Comparison of ENCODE assay signal across 19 cellular contexts in the genomic region with DNA sequence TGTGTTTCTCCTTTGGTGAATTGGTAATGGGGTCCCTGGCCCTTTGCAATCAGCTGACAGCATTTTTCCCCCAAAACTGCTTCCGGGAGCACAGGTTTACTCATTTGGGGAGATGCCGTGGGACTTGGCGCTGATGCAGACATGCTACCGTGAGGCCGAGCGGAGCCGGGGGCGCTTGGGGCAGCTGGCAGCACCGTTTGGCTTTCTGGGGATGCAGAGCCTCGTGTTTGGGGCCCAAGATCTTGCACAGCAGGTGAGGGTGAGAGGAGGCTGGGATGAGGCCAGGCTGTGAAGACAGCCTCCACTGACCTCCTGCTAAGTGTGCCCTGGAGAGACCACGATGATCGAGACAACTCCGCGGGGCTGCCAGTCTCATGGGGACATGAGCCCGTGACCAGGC. TPM values are rescaled to one million over a fixed set of nuclear protein-coding genes. Genes with fewer than 3 reads are reported as not detected.
DNase-seq lines count a peak whose midpoint lies in the region; ATAC-seq, FAIRE-seq and TF ChIP-seq lines count a peak whose summit lies in the region.
"Had no signal": no experiment of that assay in that cellular context is flagged by ENCODE, and none has a peak within 500 bp of the region (broad histone marks: within the 10 kb centered on the region; RNA-seq: fewer than 3 reads in every experiment).

No MANE protein-coding gene starts in this region.

- no peak overlapping the region for H3K23ac ChIP-seq in neuronal stem cell (ENCODE audit: low read depth, low read length, poor library complexity)

- H2BK120ac ChIP-seq in neuronal stem cell (ENCODE audit: low read depth, low read length) = no peak overlapping the region

- H2AFZ ChIP-seq in neuronal stem cell (ENCODE audit: low read length) = no peak overlapping the region

- H3K4me3 ChIP-seq in CD4-positive, CD25-positive, alpha-beta regulatory T cell (ENCODE audit: low read depth, low read length) = no peak overlapping the region
- H3K4me3 ChIP-seq in kidney (ENCODE audit: low read length in 2 of 2) = no peak overlapping the region
- no peak overlapping the region for H3K4me3 ChIP-seq in neuronal stem cell (ENCODE audit: low read length in 2 of 2)
- H3K4me3 ChIP-seq in stomach = no peak overlapping the region
- H3K4me3 ChIP-seq: GM12878, HAP-1, K562 had no signal

- no peaks in the 10 kb centered on the region for H3K27me3 ChIP-seq in CD4-positive, CD25-positive, alpha-beta regulatory T cell (ENCODE audit: control insufficient read depth, insufficient read depth, low read length)
- H3K27me3 ChIP-seq in neuronal stem cell (ENCODE audit: control insufficient read depth in 3 of 3, insufficient read depth in 3 of 3, low read depth in 1 of 3, low read length in 3 of 3) (peaks cover 0 to 6% (median 0%) of the 10 kb centered on the region in 3 experiments), stomach (peaks cover 0 to 3% (median 0%) of the 10 kb centered on the region in 3 donors)

- H3K27ac ChIP-seq in CD4-positive, CD25-positive, alpha-beta regulatory T cell (ENCODE audit: insufficient read depth, low read length, poor library complexity, severe bottlenecking) = no peak overlapping the region
- H3K27ac ChIP-seq in kidney (ENCODE audit: low read depth in 2 of 2, low read length in 2 of 2) = no peak overlapping the region
- H3K27ac ChIP-seq in neuronal stem cell (replicated peaks; ENCODE audit: low read length) = no peak overlapping the region
- H3K27ac ChIP-seq in stomach = no peak overlapping the region

- no peak for FAIRE-seq in kidney (lab: Jason Lieb, UNC)
- FAIRE-seq: A204.1, GM12878, GM19239, H1, HTR-8/SVneo, K562 had no signal

- no peaks in the 10 kb centered on the region for H3K36me3 ChIP-seq in CD4-positive, CD25-positive, alpha-beta regulatory T cell (ENCODE audit: control insufficient read depth, insufficient read depth, low read length)
- no peaks in the 10 kb centered on the region for H3K36me3 ChIP-seq in kidney (ENCODE audit: control insufficient read depth in 1 of 2, insufficient read depth in 2 of 2, low read length in 2 of 2)
- H3K36me3 ChIP-seq in neuronal stem cell (replicated peaks in 1 of 2; ENCODE audit: control insufficient read depth in 2 of 2, insufficient read depth in 2 of 2, low read length in 2 of 2) = no peaks in the 10 kb centered on the region
- H3K36me3 ChIP-seq in stomach = no peaks in the 10 kb centered on the region
- H3K36me3 ChIP-seq: HAP-1 had no signal

- TF ChIP-seq CTCF in kidney (IDR thresholded peaks at IDR 0.05; ENCODE audit: borderline replicate concordance, extremely low read depth, insufficient read depth) (no peak), stomach (IDR thresholded peaks at IDR 0.05) (no peak)

- H3K9me3 Mint-ChIP-seq in CD4-positive, CD25-positive, alpha-beta regulatory T cell = peaks cover 0 to 3% (median 0%) of the 10 kb centered on the region in 7 donors
- H3K9me3 Mint-ChIP-seq: CD8-positive, alpha-beta T cell had no signal

- ATAC-seq in CD4-positive, CD25-positive, alpha-beta regulatory T cell (ENCODE audit: low read depth in 2 of 2) = no peak
- ATAC-seq in HG02642 (IDR thresholded peaks at IDR 0.05; ENCODE audit: poor library complexity, unreplicated experiment) = no peak
- ATAC-seq: CD8-positive, alpha-beta T cell; GM12878; K562 had no signal

- H3K18ac ChIP-seq in neuronal stem cell (ENCODE audit: low read length) = peak overlapping the region; percentile 45

- no peak for DNase-seq in CD4-positive, CD25-positive, alpha-beta regulatory T cell
- DNase-seq in kidney (peak; percentile 43), neuronal stem cell (ENCODE audit: low spot score) (no peak), MV-4-11 (lab: John Stamatoyannopoulos, UW) (no peak), stomach (no peak)
- DNase-seq: ACHN; Calu3; CD8-positive, alpha-beta T cell; DMS79 treated with DMSO at 0.1 percent for 48 hours; IMR-90 had no signal

- TF ChIP-seq EP300 in stomach (IDR thresholded peaks at IDR 0.05) = no peak

- no peak overlapping the region for H2BK5ac ChIP-seq in neuronal stem cell (ENCODE audit: low read length)

- no peak overlapping the region for H3K4me2 ChIP-seq in neuronal stem cell (ENCODE audit: insufficient read depth, low read length, poor library complexity, severe bottlenecking)

- no peak overlapping the region for H4K8ac ChIP-seq in neuronal stem cell (ENCODE audit: low read depth, low read length)

- H3K27me3 Mint-ChIP-seq in CD4-positive, CD25-positive, alpha-beta regulatory T cell = peaks cover 6% of the 10 kb centered on the region

- no peak overlapping the region for H3K14ac ChIP-seq in neuronal stem cell (ENCODE audit: low read length)

- H2AK5ac ChIP-seq in neuronal stem cell (ENCODE audit: low read depth, low read length) = peak overlapping the region; percentile 85

- peaks cover 13% of the 10 kb centered on the region for H3K4me1 ChIP-seq in CD4-positive, CD25-positive, alpha-beta regulatory T cell (ENCODE audit: control insufficient read depth, insufficient read depth, low read length, poor library complexity, severe bottlenecking)
- peaks cover 0 to 7% of the 10 kb centered on the region in 2 donors for H3K4me1 ChIP-seq in kidney (ENCODE audit: control insufficient read depth in 1 of 2, insufficient read depth in 1 of 2, low read depth in 1 of 2, low read length in 2 of 2)
- H3K4me1 ChIP-seq in neuronal stem cell (ENCODE audit: control insufficient read depth in 2 of 2, insufficient read depth in 1 of 2, low read depth in 1 of 2, low read length in 2 of 2) = peaks cover 7 to 9% of the 10 kb centered on the region in 2 donors
- H3K4me1 ChIP-seq in stomach = peaks cover 12 to 18% (median 15%) of the 10 kb centered on the region in 4 donors

- peaks cover 5 to 19% (median 7%) of the 10 kb centered on the region in 4 donors for H3K4me1 Mint-ChIP-seq in CD4-positive, CD25-positive, alpha-beta regulatory T cell

- H2BK12ac ChIP-seq in neuronal stem cell (ENCODE audit: low read length) = no peak overlapping the region

- no peak overlapping the region for H4K91ac ChIP-seq in neuronal stem cell (ENCODE audit: low read depth, low read length, poor library complexity)

- H3K79me1 ChIP-seq in neuronal stem cell (ENCODE audit: low read depth, low read length) = no peaks in the 10 kb centered on the region

- H3K4me3 Mint-ChIP-seq in CD4-positive, CD25-positive, alpha-beta regulatory T cell = no peak overlapping the region
- H3K4me3 Mint-ChIP-seq: CD14-positive monocyte; CD8-positive, alpha-beta T cell had no signal

- intact Hi-C loops in kidney (cut with DNase I) (no loop called here), stomach (cut with DNase I; ENCODE audit: low total_unique reads) (no loop called here)

- H2BK15ac ChIP-seq in neuronal stem cell (ENCODE audit: low read length) = peak overlapping the region; percentile 52

- H3K4ac ChIP-seq in neuronal stem cell (ENCODE audit: low read length) = no peak overlapping the region

- WGBS in neuronal stem cell (ENCODE audit: extremely low coverage in 2 of 2, insufficient read length in 2 of 2, insufficient replicate concordance in 1 of 2), 2 donors = no CpG with 5 or more reads among the region's 15 CpGs
- WGBS in stomach, 5 donors = 67 to 76% (median 74%) methylated on average over 11 to 15 of the region's 15 CpGs

- peak overlapping the region in 2 of 3 donors; percentile 70 to 72 for H3K27ac Mint-ChIP-seq in CD4-positive, CD25-positive, alpha-beta regulatory T cell
- H3K27ac Mint-ChIP-seq: CD8-positive, alpha-beta T cell had no signal

- no peak for TF ChIP-seq POLR2A in stomach (IDR thresholded peaks at IDR 0.05)

- no peak overlapping the region for H3K9ac ChIP-seq in kidney (ENCODE audit: low read length in 2 of 2)
- no peak overlapping the region for H3K9ac ChIP-seq in neuronal stem cell (ENCODE audit: low read depth, low read length, poor library complexity)

- H3K9me3 ChIP-seq in CD4-positive, CD25-positive, alpha-beta regulatory T cell (ENCODE audit: control insufficient read depth in 2 of 2, low read length in 2 of 2) = no peaks in the 10 kb centered on the region
- H3K9me3 ChIP-seq in kidney (ENCODE audit: control insufficient read depth in 1 of 2, low read length in 2 of 2) = no peaks in the 10 kb centered on the region
- peaks cover 0 to 4% of the 10 kb centered on the region in 2 donors for H3K9me3 ChIP-seq in neuronal stem cell (replicated peaks in 1 of 2; ENCODE audit: control insufficient read depth in 2 of 2, insufficient read depth in 1 of 2, low read depth in 1 of 2, low read length in 2 of 2)
- H3K9me3 ChIP-seq in stomach = no peaks in the 10 kb centered on the region
- H3K9me3 ChIP-seq: HAP-1 had no signal

- no peaks in the 10 kb centered on the region for H3K36me3 Mint-ChIP-seq in CD4-positive, CD25-positive, alpha-beta regulatory T cell
- H3K36me3 Mint-ChIP-seq: CD14-positive monocyte; CD8-positive, alpha-beta T cell had no signal

RNA-seq across cellular contexts. Expression of gene COLGALT1, which starts 13.4 kb away (rescaled TPM):
- total RNA-seq in CD4-positive, CD25-positive, alpha-beta regulatory T cell = 40.6 TPM
- polyA plus RNA-seq in CD4-positive, CD25-positive, alpha-beta regulatory T cell = 10 to 100 TPM; 17.1 to 18.9 (median 17.8) TPM
- total RNA-seq in kidney = 66.2 TPM
- polyA plus RNA-seq in kidney (ENCODE audit: insufficient read depth, low read depth, low replicate concordance) = 23.6 TPM
- polyA plus RNA-seq in neuronal stem cell (2013, experiment 1 of 2) = 51.5 TPM
- polyA plus RNA-seq in neuronal stem cell (2013, experiment 2 of 2) = 51.9 TPM
- total RNA-seq in stomach = 100 to 1,000 TPM in 1 of 5 donors, 10 to 100 TPM in 4; 29.6 to 273 (median 43.6) TPM
- 10 to 100 TPM; 15.1 to 36.3 (median 18.0) TPM for polyA plus RNA-seq in stomach

RNA-seq across cellular contexts. Expression of gene PGLS, which starts 30.6 kb away (rescaled TPM):
- 49.9 TPM for total RNA-seq in CD4-positive, CD25-positive, alpha-beta regulatory T cell
- 10 to 100 TPM; 60.5 to 76.0 (median 63.8) TPM for polyA plus RNA-seq in CD4-positive, CD25-positive, alpha-beta regulatory T cell
- total RNA-seq in kidney (75.5 TPM), stomach (100 to 1,000 TPM in 1 of 5 donors, 10 to 100 TPM in 3, 1 to 10 TPM in 1; 2.9 to 258 (median 32.9) TPM)
- polyA plus RNA-seq in kidney (ENCODE audit: insufficient read depth, low read depth, low replicate concordance) (105 TPM), stomach (100 to 1,000 TPM in 2 of 3 donors, 10 to 100 TPM in 1; 85.0 to 120 (median 114) TPM)
- 109 TPM for polyA plus RNA-seq in neuronal stem cell (2013, experiment 1 of 2)
- polyA plus RNA-seq in neuronal stem cell (2013, experiment 2 of 2) = 106 TPM
